11 cellular contexts compared by ENCODE assay signal in the genomic region with DNA sequence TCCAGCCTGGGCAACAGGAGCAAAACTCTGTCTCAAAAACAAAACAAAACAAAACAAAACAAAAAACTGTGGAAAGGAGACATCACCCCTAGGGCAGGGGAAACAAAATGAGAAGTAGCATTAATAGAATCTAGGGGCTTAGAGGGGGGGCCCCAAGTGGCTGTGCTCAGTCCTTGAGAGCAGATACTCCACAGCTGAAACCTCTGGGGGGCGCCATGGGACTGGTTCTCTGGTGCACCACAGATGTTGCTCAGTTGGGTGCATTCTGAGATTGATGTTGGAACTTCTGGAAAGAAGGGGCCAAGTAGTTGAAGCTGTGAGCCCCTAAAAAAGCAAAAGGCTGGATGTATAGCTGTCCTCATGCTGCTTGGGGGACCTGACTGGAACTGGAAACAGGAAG. TPM values are rescaled to one million over a fixed set of nuclear protein-coding genes. Genes with fewer than 3 reads are reported as not detected.
DNase-seq lines count a peak whose midpoint lies in the region; ATAC-seq, FAIRE-seq and TF ChIP-seq lines count a peak whose summit lies in the region.
"Had no signal": no experiment of that assay in that cellular context is flagged by ENCODE, and none has a peak within 500 bp of the region (broad histone marks: within the 10 kb centered on the region; RNA-seq: fewer than 3 reads in every experiment).

No MANE protein-coding gene starts in this region.

- H3K79me2 ChIP-seq in keratinocyte (ENCODE audit: control insufficient read depth, insufficient read depth, low read length): no peaks in the 10 kb centered on the region

- no peaks in the 10 kb centered on the region for H4K20me1 ChIP-seq in keratinocyte (ENCODE audit: control insufficient read depth, extremely low read depth, insufficient read depth, low read length)

- dilution Hi-C loops in keratinocyte (cut with MboI; ENCODE audit: extremely low pct_ligation_motif_present, low sequenced_read_pairs): no loop called here

- no peaks in the 10 kb centered on the region for H3K27me3 Mint-ChIP-seq in activated T-cell treated with anti-CD3 and anti-CD28 coated beads, Interleukin-2, amount 50 U/mL, for 24 hours
- H3K27me3 Mint-ChIP-seq: stimulated activated naive CD8-positive, alpha-beta T cell treated with anti-CD3 and anti-CD28 coated beads, Interleukin-15, Interleukin-2, amounts not matched to agents 100 ng/mL and 50 ng/mL, for 24 hours had no signal

- no peaks in the 10 kb centered on the region for H3K36me3 ChIP-seq in keratinocyte (ENCODE audit: control insufficient read depth in 2 of 2, extremely low read depth in 1 of 2, insufficient read depth in 2 of 2, low read length in 2 of 2)
- H3K36me3 ChIP-seq: adrenal gland had no signal

- peak; percentile 48 for DNase-seq in NK-92 treated with Interleukin-12 subunit alpha and Interleukin-12 subunit beta, amount 100 ng/mL, for 24 hours (lab: John Stamatoyannopoulos, UW)
- DNase-seq in NK-92 (lab: John Stamatoyannopoulos, UW; ENCODE audit: unreplicated experiment): no peak
- DNase-seq in activated T-cell treated with anti-CD3 and anti-CD28 coated beads, Interleukin-2, amount 50 U/mL, for 24 hours: peak; percentile 47
- DNase-seq in keratinocyte (ENCODE audit: low read depth, low spot score): no peak
- DNase-seq in stimulated activated naive CD8-positive, alpha-beta T cell treated with anti-CD3 and anti-CD28 coated beads, Interleukin-15, Interleukin-2, amounts not matched to agents 100 U/mL and 50 U/mL, for 24 hours: peak; percentile 63
- DNase-seq in NCI-H526 treated with DMSO at 0.1 percent for 48 hours (lab: John Stamatoyannopoulos, UW): no peak
- DNase-seq: NCI-H2081 treated with DMSO at 0.1 percent for 48 hours had no signal

- no peaks in the 10 kb centered on the region for H3K27me3 ChIP-seq in keratinocyte (ENCODE audit: control insufficient read depth, extremely low read depth, insufficient read depth, low read length)
- H3K27me3 ChIP-seq: adrenal gland had no signal

- H3K4me2 ChIP-seq in keratinocyte (ENCODE audit: control insufficient read depth, extremely low read depth, insufficient read depth, low read depth, low read length): no peak overlapping the region

- no peak overlapping the region for H3K27ac Mint-ChIP-seq in activated T-cell treated with anti-CD3 and anti-CD28 coated beads, Interleukin-2, amount 50 U/mL, for 24 hours
- H3K27ac Mint-ChIP-seq: stimulated activated naive CD8-positive, alpha-beta T cell treated with anti-CD3 and anti-CD28 coated beads, Interleukin-15, Interleukin-2, amounts not matched to agents 100 ng/mL and 50 ng/mL, for 24 hours had no signal

- no peak overlapping the region for H3K4me3 ChIP-seq in keratinocyte (ENCODE audit: control insufficient read depth in 2 of 3, extremely low read depth in 1 of 3, insufficient read depth in 2 of 3, low read depth in 1 of 3, low read length in 3 of 3)
- H3K4me3 ChIP-seq: adrenal gland had no signal

- no peak overlapping the region for H2AFZ ChIP-seq in keratinocyte (ENCODE audit: control insufficient read depth, low read length)

- no peaks in the 10 kb centered on the region for H3K4me1 Mint-ChIP-seq in activated T-cell treated with anti-CD3 and anti-CD28 coated beads, Interleukin-2, amount 50 U/mL, for 24 hours (ENCODE audit: low read depth)

- no peak for FAIRE-seq in keratinocyte (lab: Jason Lieb, UNC)

- no peaks in the 10 kb centered on the region for H3K9me3 ChIP-seq in keratinocyte (ENCODE audit: control insufficient read depth, low read depth, low read length)
- H3K9me3 ChIP-seq: adrenal gland had no signal

- peaks cover 4% of the 10 kb centered on the region for H3K9me3 Mint-ChIP-seq in activated T-cell treated with anti-CD3 and anti-CD28 coated beads, Interleukin-2, amount 50 U/mL, for 24 hours

- ATAC-seq in stimulated activated naive CD8-positive, alpha-beta T cell treated with anti-CD3 and anti-CD28 coated beads, Interleukin-15, Interleukin-2, amounts not matched to agents 100 U/mL and 50 U/mL, for 24 hours: no peak
- no peak for ATAC-seq in GM19395 (IDR thresholded peaks at IDR 0.05; ENCODE audit: unreplicated experiment)
- no peak for ATAC-seq in GM19023 (IDR thresholded peaks at IDR 0.05; ENCODE audit: unreplicated experiment)

- H3K27ac ChIP-seq in keratinocyte (ENCODE audit: control insufficient read depth, insufficient read depth, low read length): no peak overlapping the region
- H3K27ac ChIP-seq: adrenal gland had no signal

- H3K36me3 Mint-ChIP-seq in activated T-cell treated with anti-CD3 and anti-CD28 coated beads, Interleukin-2, amount 50 U/mL, for 24 hours (ENCODE audit: low read depth): no peaks in the 10 kb centered on the region

- TF ChIP-seq CTCF in keratinocyte (optimal IDR thresholded peaks at IDR 0.05 in 1 of 3, IDR thresholded peaks at IDR 0.05 in 1 of 3, conservative IDR thresholded peaks at IDR 0.05 in 1 of 3; ENCODE audit: extremely low read depth in 1 of 3, insufficient read depth in 2 of 3, low read length in 3 of 3): peak; percentile 33 to 56 (median 39)

- H3K9me1 ChIP-seq in keratinocyte (ENCODE audit: control insufficient read depth, extremely low read depth, insufficient read depth, low read length): no peaks in the 10 kb centered on the region

- H3K4me1 ChIP-seq in keratinocyte (ENCODE audit: control insufficient read depth, extremely low read depth, insufficient read depth, low read length): no peaks in the 10 kb centered on the region
- H3K4me1 ChIP-seq: adrenal gland had no signal

- H3K9ac ChIP-seq in keratinocyte (ENCODE audit: control insufficient read depth, extremely low read depth, insufficient read depth, low read length): no peak overlapping the region

- H3K4me3 Mint-ChIP-seq in activated T-cell treated with anti-CD3 and anti-CD28 coated beads, Interleukin-2, amount 50 U/mL, for 24 hours: no peak overlapping the region
- H3K4me3 Mint-ChIP-seq: stimulated activated naive CD8-positive, alpha-beta T cell treated with anti-CD3 and anti-CD28 coated beads, Interleukin-15, Interleukin-2, amounts not matched to agents 100 ng/mL and 50 ng/mL, for 24 hours had no signal

RNA-seq across cellular contexts. Expression of a gene that starts 11.8 kb away (rescaled TPM):
- polyA plus RNA-seq in keratinocyte: 9.5 to 11.0 TPM (median 9.9 TPM) in 3 replicates
- 36.0 TPM for polyA plus RNA-seq in keratinocyte (2011; ENCODE audit: low read depth)
- 5.5 and 6.1 TPM in 2 replicates for polyA plus RNA-seq in keratinocyte (2011; cell fraction: cytosol; rRNA removed)
- polyA plus RNA-seq in keratinocyte (2011; cell fraction: nucleus; rRNA removed): 32.3 and 38.4 TPM in 2 replicates
- polyA plus RNA-seq in keratinocyte (2012; ENCODE audit: low replicate concordance): 9.3 and 16.1 TPM in 2 replicates
- polyA minus RNA-seq in keratinocyte: 39.6 to 72.5 TPM (median 53.5 TPM) in 3 replicates
- 12.7 TPM for polyA minus RNA-seq in keratinocyte (2011; cell fraction: cytosol; rRNA and poly(A)+ RNA removed)
- 74.7 and 120 TPM in 2 replicates for polyA minus RNA-seq in keratinocyte (2011; cell fraction: nucleus; rRNA and poly(A)+ RNA removed)

Comparison
In these comparisons a context has a peak if more than half of its experiments do, and no peak if none do; other contexts are left out.
1. DNase-seq: peak in NK-92 treated with Interleukin-12 subunit alpha and Interleukin-12 subunit beta, amount 100 ng/mL, for 24 hours (single experiment), activated T-cell treated with anti-CD3 and anti-CD28 coated beads, Interleukin-2, amount 50 U/mL, for 24 hours (single experiment) and stimulated activated naive CD8-positive, alpha-beta T cell treated with anti-CD3 and anti-CD28 coated beads, Interleukin-15, Interleukin-2, amounts not matched to agents 100 U/mL and 50 U/mL, for 24 hours (single experiment); none in NK-92 (single experiment), keratinocyte (single experiment) and NCI-H526 treated with DMSO at 0.1 percent for 48 hours (single experiment).